2 cellular contexts compared by ENCODE assay signal in the genomic region with DNA sequence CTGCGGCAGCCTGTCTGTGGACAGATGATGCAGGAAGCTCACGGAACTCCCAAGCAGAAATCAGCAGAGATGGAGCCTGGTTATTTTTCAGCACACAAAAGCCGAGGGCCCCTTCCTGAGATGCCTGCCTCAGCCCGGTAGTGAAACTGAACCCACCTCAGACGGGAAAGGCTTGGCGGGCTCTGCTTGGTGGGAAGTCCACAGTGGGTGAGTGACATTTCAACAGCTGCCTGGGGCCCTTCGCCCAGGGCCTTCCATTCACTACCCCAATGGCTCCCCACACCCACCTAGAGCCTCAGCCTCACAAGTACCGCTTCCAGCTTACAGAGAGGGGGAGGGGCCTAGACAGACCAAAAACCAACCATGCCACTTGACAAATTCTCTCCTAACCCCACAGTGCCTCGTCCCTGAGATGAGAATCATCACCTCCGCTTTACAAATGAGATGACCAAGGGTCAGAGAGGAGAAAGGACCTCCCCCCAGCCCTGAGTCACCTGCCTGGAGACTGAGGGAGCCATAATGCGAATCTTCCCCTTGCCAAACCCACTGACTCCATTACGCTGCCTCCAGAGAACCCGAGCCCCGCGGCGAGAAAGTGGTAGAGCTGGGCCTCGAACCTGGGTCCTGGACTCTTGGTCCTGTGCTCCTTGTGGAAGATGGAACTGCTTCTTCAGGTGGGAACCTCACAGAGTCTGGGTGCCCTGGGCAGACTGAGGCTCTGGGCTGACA.
TF ChIP-seq lines count a peak whose summit lies in the region.

No MANE protein-coding gene starts in this region.

TF ChIP-seq in GM12878, 131 proteins besides CTCF, POLR2A, EP300 and RAD21 (continues in another document):
- peak; percentile 20; the same call in 1 of the 2 replicates for TF ChIP-seq SMC3 (IDR thresholded peaks at IDR 0.05; ENCODE audit: borderline replicate concordance, low read length)
- 0 out of 2 replicates have a peak, but pooled peaks have one; percentile 8 for TF ChIP-seq MTA3 (IDR thresholded peaks at IDR 0.05; ENCODE audit: borderline replicate concordance, low read length)
- 0 out of 4 replicates have a peak, but pooled peaks of 1 of the 2 experiments have one; percentile 8 for TF ChIP-seq ETV6 (conservative IDR thresholded peaks at IDR 0.05 in 1 of 2, IDR thresholded peaks at IDR 0.05 in 1 of 2; ENCODE audit: borderline replicate concordance in 1 of 2, low read depth in 1 of 2)
- TF ChIP-seq, protein P1, sequence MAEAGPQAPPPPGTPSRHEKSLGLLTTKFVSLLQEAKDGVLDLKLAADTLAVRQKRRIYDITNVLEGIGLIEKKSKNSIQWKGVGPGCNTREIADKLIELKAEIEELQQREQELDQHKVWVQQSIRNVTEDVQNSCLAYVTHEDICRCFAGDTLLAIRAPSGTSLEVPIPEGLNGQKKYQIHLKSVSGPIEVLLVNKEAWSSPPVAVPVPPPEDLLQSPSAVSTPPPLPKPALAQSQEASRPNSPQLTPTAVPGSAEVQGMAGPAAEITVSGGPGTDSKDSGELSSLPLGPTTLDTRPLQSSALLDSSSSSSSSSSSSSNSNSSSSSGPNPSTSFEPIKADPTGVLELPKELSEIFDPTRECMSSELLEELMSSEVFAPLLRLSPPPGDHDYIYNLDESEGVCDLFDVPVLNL (IDR thresholded peaks at IDR 0.05; ENCODE audit: low read depth, low read length), result 0 out of 2 replicates have a peak, but pooled peaks have one; percentile 12
- TF ChIP-seq EED (IDR thresholded peaks at IDR 0.05; ENCODE audit: low read depth), result peak; percentile 16; the same call in 1 of the 2 replicates
- TF ChIP-seq ZZZ3 (IDR thresholded peaks at IDR 0.05; ENCODE audit: control insufficient read depth, insufficient read length, low read depth), result no peak
- no peak for TF ChIP-seq RB1 (IDR thresholded peaks at IDR 0.05; ENCODE audit: borderline replicate concordance)
- no peak for TF ChIP-seq EGR1 (IDR thresholded peaks at IDR 0.05; ENCODE audit: borderline replicate concordance in 1 of 2, low read depth in 2 of 2, low read length in 2 of 2)
- peak; percentile 58; the same call in 1 of the 2 replicates for TF ChIP-seq SIN3A (IDR thresholded peaks at IDR 0.05; ENCODE audit: low read depth, low read length)
- 0 out of 2 replicates have a peak, but pooled peaks have one; percentile 6 for TF ChIP-seq SPI1 (IDR thresholded peaks at IDR 0.05; ENCODE audit: borderline replicate concordance, insufficient read depth, low read depth, low read length)
- TF ChIP-seq LARP7 (IDR thresholded peaks at IDR 0.05), result 0 out of 2 replicates have a peak, but pooled peaks have one; percentile 37
- TF ChIP-seq, protein P2, sequence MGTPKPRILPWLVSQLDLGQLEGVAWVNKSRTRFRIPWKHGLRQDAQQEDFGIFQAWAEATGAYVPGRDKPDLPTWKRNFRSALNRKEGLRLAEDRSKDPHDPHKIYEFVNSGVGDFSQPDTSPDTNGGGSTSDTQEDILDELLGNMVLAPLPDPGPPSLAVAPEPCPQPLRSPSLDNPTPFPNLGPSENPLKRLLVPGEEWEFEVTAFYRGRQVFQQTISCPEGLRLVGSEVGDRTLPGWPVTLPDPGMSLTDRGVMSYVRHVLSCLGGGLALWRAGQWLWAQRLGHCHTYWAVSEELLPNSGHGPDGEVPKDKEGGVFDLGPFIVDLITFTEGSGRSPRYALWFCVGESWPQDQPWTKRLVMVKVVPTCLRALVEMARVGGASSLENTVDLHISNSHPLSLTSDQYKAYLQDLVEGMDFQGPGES (IDR thresholded peaks at IDR 0.05), result no peak
- TF ChIP-seq, protein P3, sequence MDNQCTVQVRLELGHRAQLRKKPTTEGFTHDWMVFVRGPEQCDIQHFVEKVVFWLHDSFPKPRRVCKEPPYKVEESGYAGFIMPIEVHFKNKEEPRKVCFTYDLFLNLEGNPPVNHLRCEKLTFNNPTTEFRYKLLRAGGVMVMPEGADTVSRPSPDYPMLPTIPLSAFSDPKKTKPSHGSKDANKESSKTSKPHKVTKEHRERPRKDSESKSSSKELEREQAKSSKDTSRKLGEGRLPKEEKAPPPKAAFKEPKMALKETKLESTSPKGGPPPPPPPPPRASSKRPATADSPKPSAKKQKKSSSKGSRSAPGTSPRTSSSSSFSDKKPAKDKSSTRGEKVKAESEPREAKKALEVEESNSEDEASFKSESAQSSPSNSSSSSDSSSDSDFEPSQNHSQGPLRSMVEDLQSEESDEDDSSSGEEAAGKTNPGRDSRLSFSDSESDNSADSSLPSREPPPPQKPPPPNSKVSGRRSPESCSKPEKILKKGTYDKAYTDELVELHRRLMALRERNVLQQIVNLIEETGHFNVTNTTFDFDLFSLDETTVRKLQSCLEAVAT (IDR thresholded peaks at IDR 0.05), result 0 out of 2 replicates have a peak, but pooled peaks have one; percentile 10
- peak; percentile 81; the same call in 1 of the 2 replicates for TF ChIP-seq CHD4 (IDR thresholded peaks at IDR 0.05)
- peak; percentile 71 for TF ChIP-seq TCF12 (IDR thresholded peaks at IDR 0.05; ENCODE audit: low read depth, low read length)
- peak; percentile 38; the same call in 1 of the 2 replicates for TF ChIP-seq BACH1 (IDR thresholded peaks at IDR 0.05; ENCODE audit: borderline replicate concordance)
- TF ChIP-seq MXI1 (IDR thresholded peaks at IDR 0.05; ENCODE audit: low read depth, low read length), result peak; percentile 62; the same call in 1 of the 2 replicates
- TF ChIP-seq, protein P4, sequence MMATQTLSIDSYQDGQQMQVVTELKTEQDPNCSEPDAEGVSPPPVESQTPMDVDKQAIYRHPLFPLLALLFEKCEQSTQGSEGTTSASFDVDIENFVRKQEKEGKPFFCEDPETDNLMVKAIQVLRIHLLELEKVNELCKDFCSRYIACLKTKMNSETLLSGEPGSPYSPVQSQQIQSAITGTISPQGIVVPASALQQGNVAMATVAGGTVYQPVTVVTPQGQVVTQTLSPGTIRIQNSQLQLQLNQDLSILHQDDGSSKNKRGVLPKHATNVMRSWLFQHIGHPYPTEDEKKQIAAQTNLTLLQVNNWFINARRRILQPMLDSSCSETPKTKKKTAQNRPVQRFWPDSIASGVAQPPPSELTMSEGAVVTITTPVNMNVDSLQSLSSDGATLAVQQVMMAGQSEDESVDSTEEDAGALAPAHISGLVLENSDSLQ (IDR thresholded peaks at IDR 0.05), result peak; percentile 86

TF ChIP-seq in SK-N-SH, 30 proteins besides CTCF, POLR2A, EP300 and RAD21:
- TF ChIP-seq GABPA (IDR thresholded peaks at IDR 0.05; ENCODE audit: low read depth), result no peak
- no peak for TF ChIP-seq SMC3 (IDR thresholded peaks at IDR 0.05; ENCODE audit: low read depth, low read length)
- TF ChIP-seq, protein P5, sequence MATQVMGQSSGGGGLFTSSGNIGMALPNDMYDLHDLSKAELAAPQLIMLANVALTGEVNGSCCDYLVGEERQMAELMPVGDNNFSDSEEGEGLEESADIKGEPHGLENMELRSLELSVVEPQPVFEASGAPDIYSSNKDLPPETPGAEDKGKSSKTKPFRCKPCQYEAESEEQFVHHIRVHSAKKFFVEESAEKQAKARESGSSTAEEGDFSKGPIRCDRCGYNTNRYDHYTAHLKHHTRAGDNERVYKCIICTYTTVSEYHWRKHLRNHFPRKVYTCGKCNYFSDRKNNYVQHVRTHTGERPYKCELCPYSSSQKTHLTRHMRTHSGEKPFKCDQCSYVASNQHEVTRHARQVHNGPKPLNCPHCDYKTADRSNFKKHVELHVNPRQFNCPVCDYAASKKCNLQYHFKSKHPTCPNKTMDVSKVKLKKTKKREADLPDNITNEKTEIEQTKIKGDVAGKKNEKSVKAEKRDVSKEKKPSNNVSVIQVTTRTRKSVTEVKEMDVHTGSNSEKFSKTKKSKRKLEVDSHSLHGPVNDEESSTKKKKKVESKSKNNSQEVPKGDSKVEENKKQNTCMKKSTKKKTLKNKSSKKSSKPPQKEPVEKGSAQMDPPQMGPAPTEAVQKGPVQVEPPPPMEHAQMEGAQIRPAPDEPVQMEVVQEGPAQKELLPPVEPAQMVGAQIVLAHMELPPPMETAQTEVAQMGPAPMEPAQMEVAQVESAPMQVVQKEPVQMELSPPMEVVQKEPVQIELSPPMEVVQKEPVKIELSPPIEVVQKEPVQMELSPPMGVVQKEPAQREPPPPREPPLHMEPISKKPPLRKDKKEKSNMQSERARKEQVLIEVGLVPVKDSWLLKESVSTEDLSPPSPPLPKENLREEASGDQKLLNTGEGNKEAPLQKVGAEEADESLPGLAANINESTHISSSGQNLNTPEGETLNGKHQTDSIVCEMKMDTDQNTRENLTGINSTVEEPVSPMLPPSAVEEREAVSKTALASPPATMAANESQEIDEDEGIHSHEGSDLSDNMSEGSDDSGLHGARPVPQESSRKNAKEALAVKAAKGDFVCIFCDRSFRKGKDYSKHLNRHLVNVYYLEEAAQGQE (IDR thresholded peaks at IDR 0.05; ENCODE audit: low read depth, low read length), result no peak
- TF ChIP-seq, protein P6, sequence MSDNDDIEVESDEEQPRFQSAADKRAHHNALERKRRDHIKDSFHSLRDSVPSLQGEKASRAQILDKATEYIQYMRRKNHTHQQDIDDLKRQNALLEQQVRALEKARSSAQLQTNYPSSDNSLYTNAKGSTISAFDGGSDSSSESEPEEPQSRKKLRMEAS (IDR thresholded peaks at IDR 0.05; ENCODE audit: low read depth), result no peak
- TF ChIP-seq FOXM1 (IDR thresholded peaks at IDR 0.05; ENCODE audit: low read depth), result no peak
- TF ChIP-seq RFX5 (IDR thresholded peaks at IDR 0.05; ENCODE audit: low read length), result no peak
- TF ChIP-seq, protein P7, sequence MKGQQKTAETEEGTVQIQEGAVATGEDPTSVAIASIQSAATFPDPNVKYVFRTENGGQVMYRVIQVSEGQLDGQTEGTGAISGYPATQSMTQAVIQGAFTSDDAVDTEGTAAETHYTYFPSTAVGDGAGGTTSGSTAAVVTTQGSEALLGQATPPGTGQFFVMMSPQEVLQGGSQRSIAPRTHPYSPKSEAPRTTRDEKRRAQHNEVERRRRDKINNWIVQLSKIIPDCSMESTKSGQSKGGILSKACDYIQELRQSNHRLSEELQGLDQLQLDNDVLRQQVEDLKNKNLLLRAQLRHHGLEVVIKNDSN (IDR thresholded peaks at IDR 0.05; ENCODE audit: borderline replicate concordance, low read depth), result no peak
- TF ChIP-seq YY1 (IDR thresholded peaks at IDR 0.05; ENCODE audit: low read depth), result no peak
- TF ChIP-seq TEAD4 (IDR thresholded peaks at IDR 0.05; ENCODE audit: borderline replicate concordance, insufficient read depth), result no peak
- no peak for TF ChIP-seq TAF1 (IDR thresholded peaks at IDR 0.05; ENCODE audit: borderline replicate concordance, low read depth, low read length)
- TF ChIP-seq, protein P8, sequence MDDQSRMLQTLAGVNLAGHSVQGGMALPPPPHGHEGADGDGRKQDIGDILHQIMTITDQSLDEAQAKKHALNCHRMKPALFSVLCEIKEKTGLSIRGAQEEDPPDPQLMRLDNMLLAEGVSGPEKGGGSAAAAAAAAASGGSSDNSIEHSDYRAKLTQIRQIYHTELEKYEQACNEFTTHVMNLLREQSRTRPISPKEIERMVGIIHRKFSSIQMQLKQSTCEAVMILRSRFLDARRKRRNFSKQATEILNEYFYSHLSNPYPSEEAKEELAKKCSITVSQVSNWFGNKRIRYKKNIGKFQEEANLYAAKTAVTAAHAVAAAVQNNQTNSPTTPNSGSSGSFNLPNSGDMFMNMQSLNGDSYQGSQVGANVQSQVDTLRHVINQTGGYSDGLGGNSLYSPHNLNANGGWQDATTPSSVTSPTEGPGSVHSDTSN (IDR thresholded peaks at IDR 0.05), result no peak
- no peak for TF ChIP-seq RCOR1 (IDR thresholded peaks at IDR 0.05; ENCODE audit: low read length)
- no peak for TF ChIP-seq ELF1 (IDR thresholded peaks at IDR 0.05)
- TF ChIP-seq MXI1 (IDR thresholded peaks at IDR 0.05; ENCODE audit: low read depth, low read length), result no peak
- no peak for TF ChIP-seq FOXJ3 (CRISPR knock-in tag; IDR thresholded peaks at IDR 0.05)
- TF ChIP-seq FOSL2 (IDR thresholded peaks at IDR 0.05; ENCODE audit: borderline replicate concordance, low read depth), result no peak
- TF ChIP-seq EZH2phosphoT487 (IDR thresholded peaks at IDR 0.05; ENCODE audit: borderline replicate concordance, low read depth), result no peak
- TF ChIP-seq, protein P9, sequence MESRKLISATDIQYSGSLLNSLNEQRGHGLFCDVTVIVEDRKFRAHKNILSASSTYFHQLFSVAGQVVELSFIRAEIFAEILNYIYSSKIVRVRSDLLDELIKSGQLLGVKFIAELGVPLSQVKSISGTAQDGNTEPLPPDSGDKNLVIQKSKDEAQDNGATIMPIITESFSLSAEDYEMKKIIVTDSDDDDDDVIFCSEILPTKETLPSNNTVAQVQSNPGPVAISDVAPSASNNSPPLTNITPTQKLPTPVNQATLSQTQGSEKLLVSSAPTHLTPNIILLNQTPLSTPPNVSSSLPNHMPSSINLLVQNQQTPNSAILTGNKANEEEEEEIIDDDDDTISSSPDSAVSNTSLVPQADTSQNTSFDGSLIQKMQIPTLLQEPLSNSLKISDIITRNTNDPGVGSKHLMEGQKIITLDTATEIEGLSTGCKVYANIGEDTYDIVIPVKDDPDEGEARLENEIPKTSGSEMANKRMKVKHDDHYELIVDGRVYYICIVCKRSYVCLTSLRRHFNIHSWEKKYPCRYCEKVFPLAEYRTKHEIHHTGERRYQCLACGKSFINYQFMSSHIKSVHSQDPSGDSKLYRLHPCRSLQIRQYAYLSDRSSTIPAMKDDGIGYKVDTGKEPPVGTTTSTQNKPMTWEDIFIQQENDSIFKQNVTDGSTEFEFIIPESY (IDR thresholded peaks at IDR 0.05; ENCODE audit: borderline replicate concordance, low read depth), result no peak
